14 cellular contexts compared by ENCODE assay signal in genomic region chr1:15180189-15180588, GRCh38. TPM values are rescaled to one million over a fixed set of nuclear protein-coding genes. Genes with fewer than 3 reads are reported as not detected.
A peak's percentile ranks its signal among the peaks of the same experiment; 100 is the strongest.
DNase-seq lines count a peak whose midpoint lies in the region; ATAC-seq and TF ChIP-seq lines count a peak whose summit lies in the region.
"Had no signal": no experiment of that assay in that cellular context is flagged by ENCODE, and none has a peak within 500 bp of the region (broad histone marks: within the 10 kb centered on the region; RNA-seq: fewer than 3 reads in every experiment).

No MANE protein-coding gene starts in this region.

- no peaks in the 10 kb centered on the region for H3K27me3 ChIP-seq in SK-N-SH (ENCODE audit: insufficient read depth)
- H3K27me3 ChIP-seq: ovary had no signal

- no peaks in the 10 kb centered on the region for H3K36me3 ChIP-seq in SK-N-SH (replicated peaks in 1 of 2; ENCODE audit: control insufficient read depth in 1 of 2, insufficient read depth in 2 of 2, low read length in 1 of 2)
- H3K36me3 ChIP-seq: ovary had no signal

- POLR2A ChIA-PET in SK-N-SH (lab: Yijun Ruan, JAX): interaction anchor here (0.9 to 2.2 kb wide), 4 partner anchors 24 to 35 kb away, joined by 3 to 11 read pairs (median 4); partner anchors contain the start of gene TMEM51

- H3K9me3 ChIP-seq in SK-N-SH: no peaks in the 10 kb centered on the region
- H3K9me3 ChIP-seq: ovary had no signal

- H3K9ac ChIP-seq in SK-N-SH: peak overlapping the region; percentile 13; the same call in 1 of the 2 replicates

- H3K4me2 ChIP-seq in SK-N-SH: peak overlapping the region; percentile 45; the same call in 1 of the 2 replicates

- no peak overlapping the region for H3K4me3 ChIP-seq in SK-N-SH (ENCODE audit: low read depth in 2 of 2, low read length in 1 of 2)
- H3K4me3 ChIP-seq: ovary had no signal

- CTCF ChIA-PET in SK-N-SH (lab: Yijun Ruan, JAX): interaction anchor here (1.1 to 2.7 kb wide), 6 partner anchors 20 to 143 kb away, joined by 3 to 11 read pairs (median 6); no protein-coding TSS in a partner anchor

- no peaks in the 10 kb centered on the region for H4K20me1 ChIP-seq in SK-N-SH (ENCODE audit: insufficient read depth)

- DNase-seq in SK-N-SH: peak; percentile 72
- peak; percentile 86 for DNase-seq in midbrain (lab: John Stamatoyannopoulos, UW)
- no peak for DNase-seq in RPMI8226
- no peak for DNase-seq in immature natural killer cell
- no peak for DNase-seq in SKM-1 treated with dmso at 0.1 percent for 144 hours (lab: John Stamatoyannopoulos, UW; ENCODE audit: unreplicated experiment)
- no peak for DNase-seq in NCI-H1417 treated with DMSO at 0.1 percent for 48 hours (lab: John Stamatoyannopoulos, UW)
- DNase-seq: DMS 273 treated with DMSO at 0.1 percent for 48 hours, GOT3, NCI-H510A, SIG-M5 had no signal

- no peaks in the 10 kb centered on the region for H3K4me1 Mint-ChIP-seq in immature natural killer cell

- TF ChIP-seq RAD21 in SK-N-SH (IDR thresholded peaks at IDR 0.05; ENCODE audit: low read length): peak; percentile 15; the same call in 1 of the 2 replicates

- WGBS in SK-N-SH (ENCODE audit: low lambda C conversion rate): 65% methylated on average over 4 of the region's 7 CpGs

- TF ChIP-seq CTCF in SK-N-SH (IDR thresholded peaks at IDR 0.05): no peak

- peaks cover 25% of the 10 kb centered on the region for H3F3A ChIP-seq in SK-N-SH (replicated peaks; ENCODE audit: insufficient read depth)

- H3K27ac Mint-ChIP-seq in immature natural killer cell: no peak overlapping the region

- H3K27me3 Mint-ChIP-seq in immature natural killer cell (ENCODE audit: low read depth in 3 of 3): peaks cover 3 to 6% (median 3%) of the 10 kb centered on the region in 3 donors

- ATAC-seq in SK-N-SH treated with all-trans-retinoic acid at 6 μM for 48 hours: no peak; the same call in 2 of the 3 replicates

- no peak overlapping the region for H3K4me3 Mint-ChIP-seq in immature natural killer cell

- H3K27ac ChIP-seq in SK-N-SH (ENCODE audit: low read depth in 2 of 2, low read length in 1 of 2) (peak overlapping the region; percentile 88 to 91), cingulate gyrus (ENCODE audit: low read depth, low read length) (peak overlapping the region; percentile 35)
- H3K27ac ChIP-seq: HL-60 had no signal

- H3K36me3 Mint-ChIP-seq in immature natural killer cell: no peaks in the 10 kb centered on the region

- no peaks in the 10 kb centered on the region; the same call in none of the 2 replicates for H3K79me2 ChIP-seq in SK-N-SH (ENCODE audit: insufficient read depth)

- H3K9me2 ChIP-seq in SK-N-SH: no peaks in the 10 kb centered on the region

- peak in 1 of 2 experiments; percentile 47; a peak in 1 of 4 replicates for TF ChIP-seq EP300 in SK-N-SH (IDR thresholded peaks at IDR 0.05; ENCODE audit: borderline replicate concordance in 1 of 2, low read depth in 1 of 2, low read length in 1 of 2)

- H2AFZ ChIP-seq in SK-N-SH (ENCODE audit: low read depth): no peak overlapping the region

- no peaks in the 10 kb centered on the region for H3K9me3 Mint-ChIP-seq in immature natural killer cell

- peaks cover 11 to 46% of the 10 kb centered on the region in 2 experiments; a peak in 3 of 4 replicates for H3K4me1 ChIP-seq in SK-N-SH (ENCODE audit: control insufficient read depth in 1 of 2, insufficient read depth in 2 of 2, low read depth in 1 of 2, low read length in 1 of 2)

TF ChIP-seq in SK-N-SH, 30 proteins besides CTCF, POLR2A, EP300 and RAD21:
- no peak for TF ChIP-seq NRF1 (IDR thresholded peaks at IDR 0.05; ENCODE audit: low read depth, low read length)
- TF ChIP-seq FOXJ3 (CRISPR knock-in tag; IDR thresholded peaks at IDR 0.05): no peak
- no peak for TF ChIP-seq ELF1 (IDR thresholded peaks at IDR 0.05)
- TF ChIP-seq RFX5 (IDR thresholded peaks at IDR 0.05; ENCODE audit: low read length): peak; percentile 35; the same call in 1 of the 2 replicates
- no peak for TF ChIP-seq TAF1 (IDR thresholded peaks at IDR 0.05; ENCODE audit: borderline replicate concordance, low read depth, low read length)
- no peak for TF ChIP-seq SIN3A (IDR thresholded peaks at IDR 0.05; ENCODE audit: borderline replicate concordance, low read depth, low read length)
- TF ChIP-seq MXI1 (IDR thresholded peaks at IDR 0.05; ENCODE audit: low read depth, low read length): peak; percentile 83
- no peak for TF ChIP-seq YY1 (IDR thresholded peaks at IDR 0.05; ENCODE audit: low read depth)
- peak; percentile 24 for TF ChIP-seq CHD2 (IDR thresholded peaks at IDR 0.05; ENCODE audit: low read length, partially characterized antibody)

TF ChIP-seq in SK-N-SH treated with all-trans-retinoic acid at 6 μM for 48 hours, 23 proteins besides CTCF, POLR2A, EP300 and RAD21:
- TF ChIP-seq TOX (CRISPR knock-in tag; IDR thresholded peaks at IDR 0.05; ENCODE audit: borderline replicate concordance) (no peak), ZFP30 (CRISPR knock-in tag; IDR thresholded peaks at IDR 0.05) (no peak)

RNA-seq across cellular contexts. Expression of gene TMEM51, which starts 26.6 kb away (rescaled TPM):
- 20.5 and 25.6 TPM in 2 replicates for polyA plus RNA-seq in SK-N-SH (2012; rRNA removed)
- 18.6 and 23.4 TPM in 2 replicates for polyA plus RNA-seq in SK-N-SH (2012; cell fraction: cytosol; rRNA removed)
- polyA plus RNA-seq in SK-N-SH (2012; cell fraction: nucleus; rRNA removed): 18.5 and 19.6 TPM in 2 replicates
- polyA plus RNA-seq in immature natural killer cell: not detected

Comparison
In these comparisons a context has a peak if more than half of its experiments do, and no peak if none do; other contexts are left out.
1. DNase-seq: peak in SK-N-SH (single experiment) and midbrain (single experiment); none in RPMI8226 (single experiment), immature natural killer cell (0 of 3), SKM-1 treated with dmso at 0.1 percent for 144 hours (single experiment) and NCI-H1417 treated with DMSO at 0.1 percent for 48 hours (single experiment).
2. RNA of gene TMEM51, which starts 26.6 kb away (polyA plus RNA-seq): 18.5 to 25.6 TPM in SK-N-SH; not detected in immature natural killer cell; every median in the first group is over 10 times any median in the second.